ENCODE assay signal across 2 cellular contexts in genomic region chr7:26261866-26262265, GRCh38. TPM values are rescaled to one million over a fixed set of nuclear protein-coding genes. Genes with fewer than 3 reads are reported as not detected.
"Had no signal": no experiment of that assay in that cellular context is flagged by ENCODE, and none has a peak within 500 bp of the region (broad histone marks: within the 10 kb centered on the region; RNA-seq: fewer than 3 reads in every experiment).

No MANE protein-coding gene starts in this region.

RNA-seq across cellular contexts. Expression of gene SNX10, which starts 29.8 kb away (rescaled TPM):
- total RNA-seq: HT-29, IMR-90 had no signal
- polyA plus RNA-seq: IMR-90 had no signal
